Comparison of ENCODE assay signal across 12 cellular contexts in the genomic region with DNA sequence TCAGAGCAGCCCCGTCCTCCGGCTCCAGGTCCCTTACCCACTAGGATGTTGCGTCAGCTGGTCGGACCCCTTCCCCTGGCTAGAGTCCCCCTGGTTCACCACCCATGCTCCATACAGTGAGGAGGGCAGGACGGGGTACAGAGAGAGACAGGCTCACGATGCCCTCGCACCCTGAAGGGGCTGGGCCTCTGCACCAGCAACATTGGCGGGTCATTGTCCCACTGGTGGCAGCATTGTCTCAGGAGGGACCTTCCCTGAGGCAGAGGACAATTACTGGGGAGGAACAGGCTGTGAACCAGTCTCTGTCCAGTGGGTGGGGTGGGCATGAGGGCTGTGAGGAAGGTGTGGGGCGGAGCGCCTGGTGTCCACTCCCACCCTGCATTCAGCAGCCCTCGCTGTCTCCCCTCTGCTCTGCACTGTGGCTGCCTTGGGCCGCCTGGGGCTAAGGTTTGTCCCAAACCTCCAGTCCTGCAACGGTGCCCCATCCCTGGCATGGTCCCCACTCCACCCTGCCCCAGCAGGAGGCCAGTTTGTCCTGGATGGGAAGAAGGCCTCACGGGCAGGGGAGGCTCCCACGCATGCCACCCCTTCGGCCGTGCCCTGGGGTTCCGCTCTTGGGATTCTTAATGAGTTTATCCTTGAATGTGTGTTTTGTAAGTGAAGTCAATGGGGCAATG. TPM values are rescaled to one million over a fixed set of nuclear protein-coding genes. Genes with fewer than 3 reads are reported as not detected.
DNase-seq lines count a peak whose midpoint lies in the region; ATAC-seq and TF ChIP-seq lines count a peak whose summit lies in the region.
"Had no signal": no experiment of that assay in that cellular context is flagged by ENCODE, and none has a peak within 500 bp of the region (broad histone marks: within the 10 kb centered on the region; RNA-seq: fewer than 3 reads in every experiment).

No MANE protein-coding gene starts in this region.

- peaks cover 13% of the 10 kb centered on the region for H3K4me1 Mint-ChIP-seq in GM23338

- no peaks in the 10 kb centered on the region for H3K27me3 ChIP-seq in DND-41 (ENCODE audit: insufficient read depth, low read length, poor library complexity)
- H3K27me3 ChIP-seq in sigmoid colon, result peaks cover 0 to 2% (median 0%) of the 10 kb centered on the region in 3 donors
- no peaks in the 10 kb centered on the region for H3K27me3 ChIP-seq in GM23338 (ENCODE audit: insufficient read depth)

- WGBS in sigmoid colon, 2 donors, result 96 to 97% methylated on average over 18 of the region's 18 CpGs

- H3K9ac ChIP-seq in DND-41 (ENCODE audit: low read depth, low read length), result no peak overlapping the region

- no peak for TF ChIP-seq POLR2A in sigmoid colon (IDR thresholded peaks at IDR 0.05)

- H3K9me2 ChIP-seq in GM23338 (ENCODE audit: insufficient read depth), result no peaks in the 10 kb centered on the region

- intact Hi-C loops in sigmoid colon (cut with DNase I), result no loop called here

- POLR2A ChIA-PET in RWPE1 (lab: Yijun Ruan, JAX; ENCODE audit: low non-redundant PET), result no interaction called here

- no peaks in the 10 kb centered on the region; the same call in 2 of the 3 replicates for H3K36me3 Mint-ChIP-seq in GM23338 (ENCODE audit: low read depth)
- H3K36me3 Mint-ChIP-seq: mesothelial cell of epicardium had no signal

- TF ChIP-seq CTCF in DND-41 (IDR thresholded peaks at IDR 0.05; ENCODE audit: borderline replicate concordance, extremely low read depth, low read length, poor library complexity, severe bottlenecking) (no peak), RWPE1 (conservative IDR thresholded peaks at IDR 0.05; ENCODE audit: low read depth) (no peak), sigmoid colon (IDR thresholded peaks at IDR 0.05) (no peak), GM23338 (conservative IDR thresholded peaks at IDR 0.05; ENCODE audit: low read depth in 2 of 2) (no peak)

- H3K9me3 ChIP-seq in DND-41 (ENCODE audit: insufficient read depth, low read length, severe bottlenecking) (no peaks in the 10 kb centered on the region), sigmoid colon (no peaks in the 10 kb centered on the region)

- H3K79me2 ChIP-seq in DND-41 (ENCODE audit: insufficient read depth, low read length) (no peaks in the 10 kb centered on the region), GM23338 (replicated peaks; ENCODE audit: insufficient read depth) (no peaks in the 10 kb centered on the region)

- peaks cover 5% of the 10 kb centered on the region for H3K27me3 Mint-ChIP-seq in GM23338 (ENCODE audit: insufficient read depth, low read depth, poor library complexity)
- H3K27me3 Mint-ChIP-seq: stimulated activated naive CD8-positive, alpha-beta T cell treated with anti-CD3 and anti-CD28 coated beads, Interleukin-15, Interleukin-2, amounts not matched to agents 100 ng/mL and 50 ng/mL, for 24 hours had no signal

- H3K27ac ChIP-seq in DND-41 (ENCODE audit: low read length), result no peak overlapping the region
- peak overlapping the region; percentile 34 for H3K27ac ChIP-seq in RWPE1
- H3K27ac ChIP-seq in sigmoid colon, result no peak overlapping the region
- H3K27ac ChIP-seq in GM23338 (ENCODE audit: low read depth), result no peak overlapping the region

- no peaks in the 10 kb centered on the region for H3F3A ChIP-seq in GM23338 (replicated peaks; ENCODE audit: low read depth)

- CTCF ChIA-PET in RWPE1 (lab: Yijun Ruan, JAX), result interaction anchor here (0.6 to 0.7 kb wide), 2 partner anchors 24 to 150 kb away, joined by 3 to 4 read pairs; no protein-coding TSS in a partner anchor

- H3K27ac Mint-ChIP-seq in GM23338, result no peak overlapping the region
- H3K27ac Mint-ChIP-seq: activated naive CD8-positive, alpha-beta T cell treated with anti-CD3 and anti-CD28 coated beads, Interleukin-2, amount 10 ng/mL, durations not matched to agents 7 days and 5 days; mesothelial cell of epicardium; stimulated activated naive CD8-positive, alpha-beta T cell treated with anti-CD3 and anti-CD28 coated beads, Interleukin-15, Interleukin-2, amounts not matched to agents 100 ng/mL and 50 ng/mL, for 24 hours had no signal

- H3K4me1 ChIP-seq in DND-41 (ENCODE audit: insufficient read depth, low read length) (peaks cover 10% of the 10 kb centered on the region), sigmoid colon (no peaks in the 10 kb centered on the region), GM23338 (ENCODE audit: insufficient read depth) (no peaks in the 10 kb centered on the region)

- TF ChIP-seq EP300 in sigmoid colon (IDR thresholded peaks at IDR 0.05), result no peak

- ATAC-seq in DND-41 (ENCODE audit: insufficient read depth, low read depth) (no peak), GM23338 (no peak), GM21723 (IDR thresholded peaks at IDR 0.05; ENCODE audit: unreplicated experiment) (no peak)

- no peak overlapping the region for H3K4me3 ChIP-seq in DND-41 (ENCODE audit: low read depth in 1 of 2, low read length in 2 of 2)
- H3K4me3 ChIP-seq in sigmoid colon, result no peak overlapping the region
- H3K4me3 ChIP-seq in GM23338, result no peak overlapping the region

- H3K4me3 Mint-ChIP-seq in GM23338, result no peak overlapping the region
- H3K4me3 Mint-ChIP-seq: activated naive CD8-positive, alpha-beta T cell treated with anti-CD3 and anti-CD28 coated beads, Interleukin-2, amount 10 ng/mL, durations not matched to agents 7 days and 5 days; mesothelial cell of epicardium; stimulated activated naive CD8-positive, alpha-beta T cell treated with anti-CD3 and anti-CD28 coated beads, Interleukin-15, Interleukin-2, amounts not matched to agents 100 ng/mL and 50 ng/mL, for 24 hours had no signal

- H2AFZ ChIP-seq in DND-41 (ENCODE audit: low read depth, low read length) (no peak overlapping the region), GM23338 (no peak overlapping the region)

- H3K4me2 ChIP-seq in DND-41 (ENCODE audit: insufficient read depth, low read length) (no peak overlapping the region), GM23338 (no peak overlapping the region)

- DNase-seq in DND-41, result peak; percentile 3
- no peak for DNase-seq in RWPE1 (ENCODE audit: low spot score)
- DNase-seq in islet precursor cell, result peak; percentile 46
- DNase-seq in sigmoid colon, result peak; percentile 60
- no peak for DNase-seq in GM23338 (ENCODE audit: low spot score)
- no peak for DNase-seq in NK-92 treated with Interleukin-12 subunit alpha and Interleukin-12 subunit beta, amount 100 ng/mL, for 24 hours (lab: John Stamatoyannopoulos, UW)
- DNase-seq: activated naive CD8-positive, alpha-beta T cell treated with anti-CD3 and anti-CD28 coated beads, Interleukin-2, amount 10 ng/mL, durations not matched to agents 7 days and 5 days; NCI-H1417; stimulated activated CD4-positive, alpha-beta T cell treated with anti-CD3 and anti-CD28 coated beads, Interleukin-4, amount 100 ng/mL, for 4 hours had no signal

- no peaks in the 10 kb centered on the region for H4K20me1 ChIP-seq in DND-41 (ENCODE audit: insufficient read depth, low read length)
- no peaks in the 10 kb centered on the region for H4K20me1 ChIP-seq in GM23338 (replicated peaks; ENCODE audit: insufficient read depth)

- H3K36me3 ChIP-seq in DND-41 (ENCODE audit: insufficient read depth, low read length), result no peaks in the 10 kb centered on the region
- no peaks in the 10 kb centered on the region for H3K36me3 ChIP-seq in sigmoid colon
- no peaks in the 10 kb centered on the region for H3K36me3 ChIP-seq in GM23338 (ENCODE audit: insufficient read depth)

- no peaks in the 10 kb centered on the region; the same call in 2 of the 3 replicates for H3K9me3 Mint-ChIP-seq in GM23338
- H3K9me3 Mint-ChIP-seq: stimulated activated naive CD8-positive, alpha-beta T cell treated with anti-CD3 and anti-CD28 coated beads, Interleukin-15, Interleukin-2, amounts not matched to agents 100 ng/mL and 50 ng/mL, for 24 hours had no signal

TF ChIP-seq in GM23338, 12 proteins besides CTCF, POLR2A, EP300 and RAD21:
- TF ChIP-seq CREB1 (CRISPR knock-in tag; IDR thresholded peaks at IDR 0.05; ENCODE audit: low read depth), result no peak
- TF ChIP-seq ZNF331 (CRISPR knock-in tag; IDR thresholded peaks at IDR 0.05; ENCODE audit: low read depth), result no peak

RNA-seq across cellular contexts. Expression of a gene that starts 48.0 kb away (rescaled TPM):
- total RNA-seq in sigmoid colon, result 10 to 100 TPM; 18.7 to 28.0 (median 24.5) TPM
- polyA plus RNA-seq in sigmoid colon (10 to 100 TPM; 23.4 to 71.9 (median 48.6) TPM), GM23338 (2016; fragmentation: Nextera tagmentation; extraction: Ambion mirVana) (28.6 and 35.7 TPM in 2 replicates)
- total RNA-seq in GM23338 (2014; rRNA removed; shearing (Covaris generic)), result 21.5 and 23.5 TPM in 2 replicates

Comparison
In these comparisons a context has a peak if more than half of its experiments do, and no peak if none do; other contexts are left out.
1. DNase-seq: peak in DND-41 (single experiment), islet precursor cell (single experiment) and sigmoid colon (single experiment); none in RWPE1 (single experiment), GM23338 (single experiment) and NK-92 treated with Interleukin-12 subunit alpha and Interleukin-12 subunit beta, amount 100 ng/mL, for 24 hours (single experiment).